8 cellular contexts compared by ENCODE assay signal in genomic region chr22:46577361-46578249, GRCh38. TPM values are rescaled to one million over a fixed set of nuclear protein-coding genes. Genes with fewer than 3 reads are reported as not detected.
DNase-seq lines count a peak whose midpoint lies in the region; ATAC-seq and TF ChIP-seq lines count a peak whose summit lies in the region.

No MANE protein-coding gene starts in this region.

- no TSS peak for BruUV-seq in mammary epithelial cell (replicated peaks; lab: Mats Ljungman, UMichigan)

- H3K27ac ChIP-seq in mammary epithelial cell (ENCODE audit: insufficient read depth, low read depth, low read length) (no peak overlapping the region), lower lobe of right lung (peak overlapping the region; percentile 74), upper lobe of right lung (peak overlapping the region; percentile 70)

- in situ Hi-C loops in mammary epithelial cell (cut with MboI; ENCODE audit: low sequenced_read_pairs in 2 of 2), result loop anchor here in 1 of 2 donors (10.0 kb wide), 1 partner anchor 177 kb away; no protein-coding TSS in a partner anchor

- TF ChIP-seq CTCF in LNCaP clone FGC (IDR thresholded peaks at IDR 0.05; ENCODE audit: control insufficient read depth, extremely low read depth, insufficient read depth), result no peak
- no peak for TF ChIP-seq CTCF in mammary epithelial cell (conservative IDR thresholded peaks at IDR 0.05 in 1 of 2, IDR thresholded peaks at IDR 0.05 in 1 of 2; ENCODE audit: extremely low read depth in 1 of 2, insufficient read depth in 1 of 2, low read depth in 1 of 2, low read length in 2 of 2)
- no peak for TF ChIP-seq CTCF in lower lobe of right lung (IDR thresholded peaks at IDR 0.05)
- TF ChIP-seq CTCF in upper lobe of right lung (IDR thresholded peaks at IDR 0.05), result no peak

- H3K4me2 ChIP-seq in mammary epithelial cell (ENCODE audit: insufficient read depth, low read depth, low read length), result peak overlapping the region; percentile 98

- H3K9me3 ChIP-seq in mammary epithelial cell (replicated peaks; ENCODE audit: insufficient read depth, low read length), result no peaks in the 10 kb centered on the region
- H3K9me3 ChIP-seq in lower lobe of right lung, result no peaks in the 10 kb centered on the region
- no peaks in the 10 kb centered on the region for H3K9me3 ChIP-seq in upper lobe of right lung

- H3K4me3 ChIP-seq in GM08714 (ENCODE audit: low read length), result peak overlapping the region; percentile 67
- peak overlapping the region; percentile 64 for H3K4me3 ChIP-seq in LNCaP clone FGC (ENCODE audit: low read depth, low read length)
- peak overlapping the region; percentile 54 to 74 (median 63) for H3K4me3 ChIP-seq in mammary epithelial cell (replicated peaks in 1 of 3; ENCODE audit: insufficient read depth in 1 of 3, low read depth in 2 of 3, low read length in 3 of 3)
- peak overlapping the region; percentile 81 for H3K4me3 ChIP-seq in lower lobe of right lung
- peak overlapping the region; percentile 66 for H3K4me3 ChIP-seq in upper lobe of right lung

- H3K27me3 ChIP-seq in mammary epithelial cell (ENCODE audit: insufficient read depth, low read length) (no peaks in the 10 kb centered on the region), lower lobe of right lung (ENCODE audit: low read depth) (no peaks in the 10 kb centered on the region), upper lobe of right lung (no peaks in the 10 kb centered on the region)

- DNase-seq in LNCaP clone FGC (ENCODE audit: low read depth) (no peak), mammary epithelial cell (no peak), lower lobe of right lung (peak; percentile 60), upper lobe of right lung (peak; percentile 76), NCI-H2227 treated with DMSO at 0.1 percent for 48 hours (lab: John Stamatoyannopoulos, UW) (no peak), dedifferentiated amniotic fluid mesenchymal stem cell (ENCODE audit: extremely low spot score) (no peak)

- WGBS in mammary epithelial cell (ENCODE audit: low coverage, missing lambda C conversion rate), result 6% methylated on average over 8 of the region's 67 CpGs

- H3K79me2 ChIP-seq in mammary epithelial cell (ENCODE audit: insufficient read depth, low read length), result peaks cover 36% of the 10 kb centered on the region

- dilution Hi-C loops in mammary epithelial cell (cut with HindIII; ENCODE audit: low sequenced_read_pairs), result no loop called here

- H2AFZ ChIP-seq in mammary epithelial cell (ENCODE audit: low read depth, low read length), result peak overlapping the region; percentile 72

- H3K4me1 ChIP-seq in mammary epithelial cell (ENCODE audit: insufficient read depth, low read length) (peaks cover 48% of the 10 kb centered on the region), lower lobe of right lung (peaks cover 68% of the 10 kb centered on the region), upper lobe of right lung (peaks cover 64% of the 10 kb centered on the region)

- no peaks in the 10 kb centered on the region for H4K20me1 ChIP-seq in mammary epithelial cell (ENCODE audit: insufficient read depth, low read length)

- H3K9ac ChIP-seq in mammary epithelial cell (ENCODE audit: insufficient read depth, low read length), result no peak overlapping the region

- ATAC-seq in lower lobe of right lung, result no peak
- ATAC-seq in upper lobe of right lung, result no peak
- ATAC-seq in HG03378 (IDR thresholded peaks at IDR 0.05; ENCODE audit: unreplicated experiment), result no peak

- intact Hi-C loops in mammary epithelial cell (cut with micrococcal nuclease), result loop anchor here (5.0 kb wide), 1 partner anchor 80 kb away; no protein-coding TSS in a partner anchor
- intact Hi-C loops in lower lobe of right lung (cut with DNase I), result no loop called here
- intact Hi-C loops in upper lobe of right lung (cut with DNase I), result no loop called here

- H3K36me3 ChIP-seq in mammary epithelial cell (ENCODE audit: insufficient read depth, low read length), result no peaks in the 10 kb centered on the region
- no peaks in the 10 kb centered on the region for H3K36me3 ChIP-seq in lower lobe of right lung
- H3K36me3 ChIP-seq in upper lobe of right lung, result no peaks in the 10 kb centered on the region

- CTCF ChIA-PET in mammary epithelial cell (lab: Charles Lee; ENCODE audit: low non-redundant PET), result no interaction called here

RNA-seq across cellular contexts. Expression of gene CELSR1, which starts 40.2 kb away (rescaled TPM):
- total RNA-seq in mammary epithelial cell, result 10 to 100 TPM; 66.6 to 69.5 TPM
- 33.4 TPM for polyA plus RNA-seq in mammary epithelial cell
- 52.9 TPM for polyA minus RNA-seq in mammary epithelial cell
- total RNA-seq in lower lobe of right lung, result 51.8 TPM
- total RNA-seq in upper lobe of right lung, result 53.5 TPM

RNA-seq across cellular contexts. Expression of gene GRAMD4, which starts 42.6 kb away (rescaled TPM):
- 10 to 100 TPM; 19.2 to 58.8 TPM for total RNA-seq in mammary epithelial cell
- 17.7 TPM for polyA plus RNA-seq in mammary epithelial cell
- 3.0 TPM for polyA minus RNA-seq in mammary epithelial cell
- total RNA-seq in lower lobe of right lung, result 58.1 TPM
- 71.4 TPM for total RNA-seq in upper lobe of right lung

Comparison
In these comparisons a context has a peak if more than half of its experiments do, and no peak if none do; other contexts are left out.
1. DNase-seq: peak in lower lobe of right lung (single experiment) and upper lobe of right lung (single experiment); none in LNCaP clone FGC (single experiment), mammary epithelial cell (single experiment), NCI-H2227 treated with DMSO at 0.1 percent for 48 hours (single experiment) and dedifferentiated amniotic fluid mesenchymal stem cell (single experiment).
2. Peak in every context shown above with its lines, with median percentiles within 50 percentile points of each other: H3K4me3 ChIP-seq.